1 cellular context compared by ENCODE assay signal in genomic region chr2:43127208-43127940, GRCh38.
TF ChIP-seq lines count a peak whose summit lies in the region.

No MANE protein-coding gene starts in this region.

TF ChIP-seq in K562, 482 proteins besides CTCF, POLR2A, EP300 and RAD21 (continued from another document and continues in another):
- TF ChIP-seq SFPQ (IDR thresholded peaks at IDR 0.05; ENCODE audit: low read depth, low read length) (no peak), ARID3B (CRISPR knock-in tag; IDR thresholded peaks at IDR 0.05; ENCODE audit: borderline replicate concordance) (no peak), ZNF347 (CRISPR knock-in tag; IDR thresholded peaks at IDR 0.05; ENCODE audit: low read depth) (no peak), ZNF282 (CRISPR knock-in tag; IDR thresholded peaks at IDR 0.05) (no peak), SIN3B (IDR thresholded peaks at IDR 0.05; ENCODE audit: low read depth) (no peak), ELF2 (CRISPR knock-in tag; IDR thresholded peaks at IDR 0.05) (no peak), NKRF (IDR thresholded peaks at IDR 0.05; ENCODE audit: borderline replicate concordance) (no peak), YBX1 (IDR thresholded peaks at IDR 0.05) (no peak), ZNF143 (CRISPR knock-in tag; IDR thresholded peaks at IDR 0.05) (0 out of 2 replicates have a peak, but pooled peaks have one; percentile 9), ATF1 (CRISPR knock-in tag; IDR thresholded peaks at IDR 0.05) (no peak), ATF1 (tag; IDR thresholded peaks at IDR 0.05) (no peak), ZNF431 (CRISPR knock-in tag; IDR thresholded peaks at IDR 0.05) (no peak), CEBPG (CRISPR knock-in tag; IDR thresholded peaks at IDR 0.05) (0 out of 2 replicates have a peak, but pooled peaks have one; percentile 14), CEBPG (tag; conservative IDR thresholded peaks at IDR 0.05 in 1 of 2, IDR thresholded peaks at IDR 0.05 in 1 of 2) (no peak), TCF15 (CRISPR knock-in tag; IDR thresholded peaks at IDR 0.05) (no peak), GTF2A2 (tag; IDR thresholded peaks at IDR 0.05) (no peak), HDAC2 (IDR thresholded peaks at IDR 0.05) (peak; percentile 72; the same call in 1 of the 2 replicates), HNRNPLL (IDR thresholded peaks at IDR 0.05; ENCODE audit: low read depth, low read length, poor library complexity, severe bottlenecking) (no peak), SMARCA5 (IDR thresholded peaks at IDR 0.05) (peak; percentile 76), ARNT (IDR thresholded peaks at IDR 0.05) (peak in 1 of 2 experiments; percentile 41; a peak in 1 of 4 replicates), ZNF592 (IDR thresholded peaks at IDR 0.05) (no peak; the same call in 1 of the 2 replicates), ZNF561 (CRISPR knock-in tag; conservative IDR thresholded peaks at IDR 0.05) (no peak), ELF4 (CRISPR knock-in tag; IDR thresholded peaks at IDR 0.05) (no peak), FOXO4 (CRISPR knock-in tag; IDR thresholded peaks at IDR 0.05) (no peak), ZNF232 (CRISPR knock-in tag; IDR thresholded peaks at IDR 0.05) (no peak), TRIM24 (IDR thresholded peaks at IDR 0.05) (peak; percentile 73 to 78; a peak in 3 of 4 replicates), ADNP (tag; IDR thresholded peaks at IDR 0.05) (peak; percentile 93), NR4A1 (CRISPR knock-in tag; IDR thresholded peaks at IDR 0.05) (no peak), NR4A1 (tag; IDR thresholded peaks at IDR 0.05) (no peak), NCOA2 (IDR thresholded peaks at IDR 0.05; ENCODE audit: partially characterized antibody in 2 of 2) (no peak), KAT2B (IDR thresholded peaks at IDR 0.05; ENCODE audit: low read depth, low read length) (no peak), RCOR1 (IDR thresholded peaks at IDR 0.05; ENCODE audit: borderline replicate concordance in 1 of 2, low read depth in 2 of 2, low read length in 2 of 2) (peak; percentile 33 to 44; a peak in 2 of 4 replicates), GATAD2B (IDR thresholded peaks at IDR 0.05; ENCODE audit: borderline replicate concordance) (no peak), XRCC4 (IDR thresholded peaks at IDR 0.05; ENCODE audit: extremely low read depth, insufficient read depth, insufficient read length) (no peak), SRSF9 (IDR thresholded peaks at IDR 0.05; ENCODE audit: borderline replicate concordance, low read depth, low read length) (no peak), STAT5B (CRISPR knock-in tag; IDR thresholded peaks at IDR 0.05) (no peak), BCOR (IDR thresholded peaks at IDR 0.05) (peak; percentile 96), PHF20 (IDR thresholded peaks at IDR 0.05; ENCODE audit: partially characterized antibody) (peak; percentile 70), ZNF830 (CRISPR knock-in tag; IDR thresholded peaks at IDR 0.05) (no peak), ZNF140 (CRISPR knock-in tag; IDR thresholded peaks at IDR 0.05) (no peak), RBM39 (optimal IDR thresholded peaks at IDR 0.05; ENCODE audit: low read depth, low read length) (no peak), ZNF41 (CRISPR knock-in tag; conservative IDR thresholded peaks at IDR 0.05) (no peak), ARID2 (IDR thresholded peaks at IDR 0.05) (no peak), MCM2 (IDR thresholded peaks at IDR 0.05; ENCODE audit: low read depth) (no peak), ZKSCAN1 (IDR thresholded peaks at IDR 0.05; ENCODE audit: low read depth, low read length) (no peak), TARDBP (IDR thresholded peaks at IDR 0.05) (no peak), CBX5 (IDR thresholded peaks at IDR 0.05; ENCODE audit: borderline replicate concordance, low read depth) (peak; percentile 70; the same call in 1 of the 2 replicates), IRF1 (CRISPR knock-in tag; IDR thresholded peaks at IDR 0.05; ENCODE audit: borderline replicate concordance) (no peak), PBX2 (CRISPR knock-in tag; IDR thresholded peaks at IDR 0.05; ENCODE audit: low read depth) (no peak), PBX2 (tag; conservative IDR thresholded peaks at IDR 0.05; ENCODE audit: low read depth) (no peak), RNF2 (IDR thresholded peaks at IDR 0.05) (no peak), CHCHD3 (CRISPR knock-in tag; IDR thresholded peaks at IDR 0.05) (no peak), ZNF655 (CRISPR knock-in tag; IDR thresholded peaks at IDR 0.05) (no peak), SMAD2 (IDR thresholded peaks at IDR 0.05; ENCODE audit: low read depth, low read length) (no peak), CAMTA2 (CRISPR knock-in tag; conservative IDR thresholded peaks at IDR 0.05) (no peak), ZKSCAN8 (CRISPR knock-in tag; IDR thresholded peaks at IDR 0.05) (no peak), HNRNPH1 (optimal IDR thresholded peaks at IDR 0.05; ENCODE audit: low read depth, low read length) (no peak)
